24 cellular contexts compared by ENCODE assay signal in the genomic region with DNA sequence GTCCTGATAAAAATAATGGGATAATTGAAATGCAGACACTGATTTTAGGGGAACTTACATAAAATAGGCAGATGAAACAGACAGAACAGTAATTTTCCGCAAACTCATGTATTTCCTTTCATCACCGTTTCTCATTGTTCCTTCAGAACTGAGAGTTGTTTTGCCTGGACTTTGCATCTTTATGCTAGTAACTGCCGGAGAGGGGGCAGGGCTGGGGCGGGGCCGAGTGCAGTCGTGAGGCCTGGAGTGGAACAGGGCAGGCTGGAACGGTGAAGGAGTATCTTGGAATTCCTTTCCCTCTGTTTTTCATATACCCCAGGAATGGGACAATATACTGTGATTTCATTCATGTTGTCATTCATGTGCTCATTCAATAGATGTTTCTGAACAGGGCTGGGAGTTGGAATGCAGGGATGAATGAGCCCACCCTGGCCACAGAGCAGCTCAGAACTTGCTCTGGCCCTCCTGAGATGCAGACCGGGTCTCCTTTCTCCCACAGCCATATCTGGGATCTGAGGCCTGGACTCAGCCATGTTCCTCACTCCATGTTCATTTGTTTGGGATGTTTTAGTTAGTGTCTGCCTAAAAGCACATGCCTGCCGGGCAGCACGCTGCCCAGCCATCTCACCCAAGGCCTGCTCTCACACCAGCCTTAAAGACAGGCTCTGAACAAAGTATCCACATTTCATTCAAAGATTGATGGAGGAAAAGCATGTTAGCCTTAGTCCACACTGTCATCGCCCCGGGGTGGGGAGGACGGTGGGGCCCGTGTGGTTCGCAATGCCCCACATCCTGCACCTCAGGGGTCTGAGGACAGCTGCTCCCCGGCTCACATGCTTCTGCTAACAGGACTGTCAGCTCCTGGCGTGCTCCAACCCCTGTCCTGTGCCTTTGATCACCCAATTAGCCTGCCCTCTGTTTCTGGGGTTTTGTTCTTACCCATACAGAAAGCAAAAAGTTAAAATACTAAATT.
DNase-seq lines count a peak whose midpoint lies in the region; ATAC-seq and TF ChIP-seq lines count a peak whose summit lies in the region.
"Had no signal": no experiment of that assay in that cellular context is flagged by ENCODE, and none has a peak within 500 bp of the region (broad histone marks: within the 10 kb centered on the region; RNA-seq: fewer than 3 reads in every experiment).

No MANE protein-coding gene starts in this region.

- no peak overlapping the region for H3K27ac Mint-ChIP-seq in activated CD4-positive, alpha-beta T cell treated with anti-CD3 and anti-CD28 coated beads, Interleukin-2, amount 10 ng/mL, durations not matched to agents 24 days and 14 days
- H3K27ac Mint-ChIP-seq: activated T-cell treated with anti-CD3 and anti-CD28 coated beads, Interleukin-2, amount 50 U/mL, for 72 hours; CD8-positive, alpha-beta T cell; dendritic cell treated with granulocyte-macrophage colony-stimulating factor and Interleukin-4, amounts not matched to agents 40 ng/mL and 50 ng/mL, for 4 days; immature natural killer cell; mesothelial cell of epicardium; natural killer cell treated with Interleukin-12 subunit alpha and Interleukin-12 subunit beta and Interleukin-15 and Interleukin-18, amount 100 ng/mL, for 72 hours; progenitor cell of endocrine pancreas; type B pancreatic cell had no signal

- TF ChIP-seq CTCF in Peyer's patch (IDR thresholded peaks at IDR 0.05) (no peak), hepatocyte (IDR thresholded peaks at IDR 0.05; ENCODE audit: poor library complexity) (no peak), mucosa of descending colon (IDR thresholded peaks at IDR 0.05) (no peak), transverse colon (IDR thresholded peaks at IDR 0.05) (no peak)

- intact Hi-C loops in mucosa of descending colon (cut with DNase I, micrococcal nuclease) (no loop called here), transverse colon (cut with DNase I; ENCODE audit: low total_unique reads) (no loop called here)
- intact Hi-C loops in activated CD4-positive, alpha-beta T cell treated with anti-CD3 and anti-CD28 coated beads, Interleukin-2, amount 10 ng/mL, durations not matched to agents 24 days and 14 days (cut with micrococcal nuclease): no loop called here

- H3K36me3 ChIP-seq in Peyer's patch: no peaks in the 10 kb centered on the region
- no peaks in the 10 kb centered on the region for H3K36me3 ChIP-seq in hepatocyte (replicated peaks; ENCODE audit: insufficient read depth, low read depth)
- no peaks in the 10 kb centered on the region for H3K36me3 ChIP-seq in mucosa of descending colon (ENCODE audit: low read depth)
- H3K36me3 ChIP-seq in transverse colon: no peaks in the 10 kb centered on the region
- H3K36me3 ChIP-seq: left lung had no signal

- WGBS in hepatocyte (ENCODE audit: low lambda C conversion rate, missing lambda C conversion rate): 70% methylated on average over 17 of the region's 17 CpGs
- 39 to 63% methylated on average over 3 to 15 of the region's 17 CpGs for WGBS in transverse colon (ENCODE audit: low coverage in 1 of 2), 2 donors

- DNase-seq in Peyer's patch (peak in 2 of 3 donors; percentile 73 to 80), hepatocyte (ENCODE audit: low spot score) (peak; percentile 69), mucosa of descending colon (peak; percentile 85 to 93 (median 90)), transverse colon (peak; percentile 87), COLO668 (lab: John Stamatoyannopoulos, UW; ENCODE audit: unreplicated experiment) (no peak)
- no peak for DNase-seq in activated CD4-positive, alpha-beta T cell treated with anti-CD3 and anti-CD28 coated beads, Interleukin-2, amount 10 ng/mL, durations not matched to agents 24 days and 14 days
- DNase-seq in activated CD4-positive, alpha-beta T cell treated with anti-CD3 and anti-CD28 coated beads for 1 hour: no peak
- DNase-seq: activated CD4-positive, alpha-beta T cell treated with anti-CD3 and anti-CD28 coated beads for 48 hours; activated naive CD4-positive, alpha-beta T cell treated with anti-CD3 and anti-CD28 coated beads, Interleukin-2, amount 50 U/mL, for 16 hours; activated T-cell treated with anti-CD3 and anti-CD28 coated beads, Interleukin-2, amount 50 U/mL, for 72 hours; amygdala; CD8-positive, alpha-beta T cell; GF-D8; immature natural killer cell; KG1; left lung; NCI-H1436 treated with DMSO at 0.1 percent for 48 hours; T-helper 2 cell had no signal

- no peaks in the 10 kb centered on the region for H3K9me2 ChIP-seq in hepatocyte (replicated peaks; ENCODE audit: insufficient read depth)

- peak overlapping the region; percentile 39 for H3K4me2 ChIP-seq in hepatocyte

- H3K27me3 Mint-ChIP-seq in activated CD4-positive, alpha-beta T cell treated with anti-CD3 and anti-CD28 coated beads, Interleukin-2, amount 10 ng/mL, durations not matched to agents 24 days and 14 days: peaks cover 19% of the 10 kb centered on the region

- no peaks in the 10 kb centered on the region for H3K4me1 Mint-ChIP-seq in activated CD4-positive, alpha-beta T cell treated with anti-CD3 and anti-CD28 coated beads, Interleukin-2, amount 10 ng/mL, durations not matched to agents 24 days and 14 days
- H3K4me1 Mint-ChIP-seq: immature natural killer cell had no signal

- no peak overlapping the region for H2AFZ ChIP-seq in hepatocyte

- H3K4me3 Mint-ChIP-seq in activated CD4-positive, alpha-beta T cell treated with anti-CD3 and anti-CD28 coated beads, Interleukin-2, amount 10 ng/mL, durations not matched to agents 24 days and 14 days: no peak overlapping the region
- H3K4me3 Mint-ChIP-seq: activated T-cell treated with anti-CD3 and anti-CD28 coated beads, Interleukin-2, amount 50 U/mL, for 72 hours; CD8-positive, alpha-beta T cell; dendritic cell treated with granulocyte-macrophage colony-stimulating factor and Interleukin-4, amounts not matched to agents 40 ng/mL and 50 ng/mL, for 4 days; immature natural killer cell; mesothelial cell of epicardium; natural killer cell treated with Interleukin-12 subunit alpha and Interleukin-12 subunit beta and Interleukin-15 and Interleukin-18, amount 100 ng/mL, for 72 hours; type B pancreatic cell had no signal

- H3K9me3 Mint-ChIP-seq in activated CD4-positive, alpha-beta T cell treated with anti-CD3 and anti-CD28 coated beads, Interleukin-2, amount 10 ng/mL, durations not matched to agents 24 days and 14 days: no peaks in the 10 kb centered on the region
- H3K9me3 Mint-ChIP-seq: activated T-cell treated with anti-CD3 and anti-CD28 coated beads, Interleukin-2, amount 50 U/mL, for 72 hours; type B pancreatic cell had no signal

- TF ChIP-seq POLR2A in Peyer's patch (IDR thresholded peaks at IDR 0.05) (no peak), transverse colon (IDR thresholded peaks at IDR 0.05) (no peak)

- no peak for TF ChIP-seq EP300 in transverse colon (IDR thresholded peaks at IDR 0.05; ENCODE audit: low read depth)

- H3K9me3 ChIP-seq in Peyer's patch: no peaks in the 10 kb centered on the region
- H3K9me3 ChIP-seq in hepatocyte (ENCODE audit: low read depth): no peaks in the 10 kb centered on the region
- no peaks in the 10 kb centered on the region for H3K9me3 ChIP-seq in mucosa of descending colon
- H3K9me3 ChIP-seq in transverse colon: peaks cover 0 to 10% of the 10 kb centered on the region in 2 donors

- H3K4me1 ChIP-seq in Peyer's patch: peaks cover 0 to 10% (median 0%) of the 10 kb centered on the region in 4 donors
- H3K4me1 ChIP-seq in hepatocyte (ENCODE audit: insufficient read depth): no peaks in the 10 kb centered on the region
- peaks cover 7% of the 10 kb centered on the region for H3K4me1 ChIP-seq in mucosa of descending colon (ENCODE audit: low read depth)
- H3K4me1 ChIP-seq in transverse colon: peaks cover 0 to 6% (median 0%) of the 10 kb centered on the region in 4 donors
- H3K4me1 ChIP-seq: left lung had no signal

- no peak overlapping the region for H3K27ac ChIP-seq in Peyer's patch
- no peak overlapping the region for H3K27ac ChIP-seq in hepatocyte
- H3K27ac ChIP-seq in transverse colon: peak overlapping the region; percentile 24 to 69 (median 52)
- H3K27ac ChIP-seq: left lung had no signal

- no peaks in the 10 kb centered on the region for H3K79me2 ChIP-seq in hepatocyte

- no peaks in the 10 kb centered on the region for H3K36me3 Mint-ChIP-seq in activated CD4-positive, alpha-beta T cell treated with anti-CD3 and anti-CD28 coated beads, Interleukin-2, amount 10 ng/mL, durations not matched to agents 24 days and 14 days (ENCODE audit: low read depth)
- H3K36me3 Mint-ChIP-seq: CD8-positive, alpha-beta T cell; immature natural killer cell; mesothelial cell of epicardium; natural killer cell treated with Interleukin-12 subunit alpha and Interleukin-12 subunit beta and Interleukin-15 and Interleukin-18, amount 100 ng/mL, for 72 hours; type B pancreatic cell had no signal

- no peaks in the 10 kb centered on the region for H4K20me1 ChIP-seq in hepatocyte (ENCODE audit: insufficient read depth, poor library complexity, severe bottlenecking)

- H3K27me3 ChIP-seq in Peyer's patch (no peaks in the 10 kb centered on the region), hepatocyte (peaks cover 25% of the 10 kb centered on the region), transverse colon (no peaks in the 10 kb centered on the region)

- in situ Hi-C loops in transverse colon (cut with MboI; ENCODE audit: low pct_ligation_motif_present in 1 of 4, low pct_unique_long_range_greater_than_20kb in 1 of 4, low sequenced_read_pairs in 3 of 4): no loop called here

- peak; percentile 100 for ATAC-seq in mucosa of descending colon
- ATAC-seq in GM18498 (IDR thresholded peaks at IDR 0.05; ENCODE audit: unreplicated experiment): no peak
- ATAC-seq: activated T-cell treated with anti-CD3 and anti-CD28 coated beads, Interleukin-2, amount 50 U/mL, for 72 hours; CD8-positive, alpha-beta T cell; left lung had no signal

- H3K4me3 ChIP-seq in Peyer's patch: no peak overlapping the region
- no peak overlapping the region for H3K4me3 ChIP-seq in hepatocyte
- H3K4me3 ChIP-seq in mucosa of descending colon: no peak overlapping the region
- no peak overlapping the region for H3K4me3 ChIP-seq in transverse colon
- H3K4me3 ChIP-seq: left lung had no signal

Comparison
In these comparisons a context has a peak if more than half of its experiments do, and no peak if none do; other contexts are left out.
1. DNase-seq: peak in Peyer's patch (2 of 3), hepatocyte (single experiment), mucosa of descending colon (3 of 3) and transverse colon (single experiment); none in activated CD4-positive, alpha-beta T cell treated with anti-CD3 and anti-CD28 coated beads, Interleukin-2, amount 10 ng/mL, durations not matched to agents 24 days and 14 days (single experiment), COLO668 (single experiment) and activated CD4-positive, alpha-beta T cell treated with anti-CD3 and anti-CD28 coated beads for 1 hour (single experiment).
2. H3K27ac ChIP-seq: peak in transverse colon (4 of 4); none in Peyer's patch (0 of 4) and hepatocyte (single experiment).